In genomic region chr11:132035228-132035627, GRCh38 we compare ENCODE assay signal across 27 cellular contexts.
"Had no signal": no experiment of that assay in that cellular context is flagged by ENCODE, and none has a peak within 500 bp of the region (broad histone marks: within the 10 kb centered on the region; RNA-seq: fewer than 3 reads in every experiment).

No MANE protein-coding gene starts in this region.

- H3K9me3 Mint-ChIP-seq: nephron, neural progenitor cell had no signal

- H3K27ac Mint-ChIP-seq: naive thymus-derived CD8-positive, alpha-beta T cell; neural progenitor cell; progenitor cell of endocrine pancreas; stimulated activated naive B cell treated with anti-CD40 and anti-IgM and Interleukin-4, amounts not matched to agents 10 μg/mL and 1 μg/mL and 100 μg/mL, for 72 hours had no signal

- H3K27me3 Mint-ChIP-seq: stimulated activated naive B cell treated with anti-CD40 and anti-IgM and Interleukin-4, amounts not matched to agents 10 μg/mL and 1 μg/mL and 100 μg/mL, for 72 hours had no signal

- DNase-seq: hippocampal formation; kidney glomerular epithelial cell; left cardiac atrium; lower lobe of right lung; mammary epithelial cell; mesenchymal stem cell; naive thymus-derived CD8-positive, alpha-beta T cell; ovary; right lobe of liver; stimulated activated CD4-positive, alpha-beta T cell treated with anti-CD3 and anti-CD28 coated beads, Interleukin-12 subunit alpha, Interleukin-12 subunit beta, amount 100 ng/mL, for 4 hours; stimulated activated CD4-positive, alpha-beta T cell treated with anti-CD3 and anti-CD28 coated beads, Interleukin-15, amount 100 ng/mL, for 24 hours; stimulated activated CD4-positive, alpha-beta T cell treated with anti-CD3 and anti-CD28 coated beads, Interleukin-2, amount 100 ng/mL, for 24 hours; stimulated activated CD4-positive, alpha-beta T cell treated with anti-CD3 and anti-CD28 coated beads, Interleukin-4, amount 100 ng/mL, for 1 hour; stimulated activated naive B cell treated with anti-CD40 and anti-IgM and Interleukin-4, amounts not matched to agents 10 μg/mL and 1 μg/mL and 100 μg/mL, for 72 hours; stimulated activated naive CD8-positive, alpha-beta T cell treated with anti-CD3 and anti-CD28 coated beads, Interleukin-15, Interleukin-2, amounts not matched to agents 100 U/mL and 50 U/mL, for 24 hours; stomach; testis; thyroid gland; transverse colon; upper lobe of left lung had no signal

- H3K36me3 ChIP-seq: lower lobe of right lung, neural progenitor cell, neutrophil, ovary, right atrium auricular region, right lobe of liver, stomach, thyroid gland, transverse colon, upper lobe of left lung, vagina had no signal

- H3K4me2 ChIP-seq: neural progenitor cell had no signal

- H3K9ac ChIP-seq: neural progenitor cell had no signal

- H2AFZ ChIP-seq: neural progenitor cell had no signal

- H3K9me3 ChIP-seq: lower lobe of right lung, neutrophil, ovary, right atrium auricular region, right lobe of liver, stomach, testis, thyroid gland, transverse colon, upper lobe of left lung, vagina had no signal

- H3K4me1 Mint-ChIP-seq: naive thymus-derived CD8-positive, alpha-beta T cell; stimulated activated naive B cell treated with anti-CD40 and anti-IgM and Interleukin-4, amounts not matched to agents 10 μg/mL and 1 μg/mL and 100 μg/mL, for 72 hours had no signal

- H3K27me3 ChIP-seq: neural progenitor cell, neutrophil, ovary, right atrium auricular region, right lobe of liver, stomach, testis, thyroid gland, transverse colon, upper lobe of left lung, vagina had no signal

- H3K36me3 Mint-ChIP-seq: naive thymus-derived CD8-positive, alpha-beta T cell; neural progenitor cell; stimulated activated naive B cell treated with anti-CD40 and anti-IgM and Interleukin-4, amounts not matched to agents 10 μg/mL and 1 μg/mL and 100 μg/mL, for 72 hours had no signal

- ATAC-seq: left cardiac atrium; left lobe of liver; lower lobe of right lung; naive thymus-derived CD8-positive, alpha-beta T cell; right lobe of liver; stimulated activated naive B cell treated with anti-CD40 and anti-IgM and Interleukin-4, amounts not matched to agents 10 μg/mL and 1 μg/mL and 100 μg/mL, for 72 hours; stimulated activated naive CD8-positive, alpha-beta T cell treated with anti-CD3 and anti-CD28 coated beads, Interleukin-15, Interleukin-2, amounts not matched to agents 100 U/mL and 50 U/mL, for 24 hours had no signal

- H3K4me3 ChIP-seq: lower lobe of right lung, neural progenitor cell, ovary, right atrium auricular region, right lobe of liver, stomach, testis, thyroid gland, transverse colon, upper lobe of left lung, vagina had no signal

- H3K27ac ChIP-seq: lower lobe of right lung, neural progenitor cell, neutrophil, ovary, right atrium auricular region, right lobe of liver, stomach, testis, thyroid gland, transverse colon, upper lobe of left lung, vagina had no signal

- H3K4me3 Mint-ChIP-seq: naive thymus-derived CD8-positive, alpha-beta T cell; nephron; neural progenitor cell; stimulated activated naive B cell treated with anti-CD40 and anti-IgM and Interleukin-4, amounts not matched to agents 10 μg/mL and 1 μg/mL and 100 μg/mL, for 72 hours had no signal
